14 cellular contexts compared by ENCODE assay signal in genomic region chr9:90942555-90942954, GRCh38.
DNase-seq lines count a peak whose midpoint lies in the region; ATAC-seq and TF ChIP-seq lines count a peak whose summit lies in the region.
"Had no signal": no experiment of that assay in that cellular context is flagged by ENCODE, and none has a peak within 500 bp of the region (broad histone marks: within the 10 kb centered on the region; RNA-seq: fewer than 3 reads in every experiment).

No MANE protein-coding gene starts in this region.

- H2BK12ac ChIP-seq in neuronal stem cell (ENCODE audit: low read length) = no peak overlapping the region

- H3K9me3 ChIP-seq in neuronal stem cell (replicated peaks in 1 of 2; ENCODE audit: control insufficient read depth in 2 of 2, insufficient read depth in 1 of 2, low read depth in 1 of 2, low read length in 2 of 2) (no peaks in the 10 kb centered on the region), ovary (no peaks in the 10 kb centered on the region)
- H3K9me3 ChIP-seq: pancreas had no signal

- H3K36me3 Mint-ChIP-seq in activated T-helper 2 cell treated with anti-CD3 and anti-CD28 coated beads, Interferon-gamma antibody, Interleukin-2, Interleukin-4, amounts not matched to agents 10 μg/mL and 5 μg/mL and 100 μg/mL, durations not matched to agents 14 hours and 24 hours and 36 hours (ENCODE audit: low read depth) = peaks cover 3% of the 10 kb centered on the region
- H3K36me3 Mint-ChIP-seq: CD8-positive, alpha-beta memory T cell had no signal

- DNase-seq in DMS153 (lab: John Stamatoyannopoulos, UW) (peak; percentile 23), DMS153 treated with DMSO at 0.1 percent for 48 hours (lab: John Stamatoyannopoulos, UW; ENCODE audit: unreplicated experiment) (no peak), neuronal stem cell (ENCODE audit: low spot score) (no peak), ovary (no peak), NCI-H2227 treated with DMSO at 0.1 percent for 48 hours (lab: John Stamatoyannopoulos, UW) (no peak)
- DNase-seq in activated T-helper 2 cell treated with anti-CD3 and anti-CD28 coated beads, Interferon-gamma antibody, Interleukin-2, Interleukin-4, amounts not matched to agents 10 μg/mL and 5 μg/mL and 100 μg/mL, durations not matched to agents 14 hours and 24 hours and 36 hours (ENCODE audit: low spot score) = no peak
- DNase-seq: CD8-positive, alpha-beta memory T cell; mesendoderm; pancreas; stimulated activated CD4-positive, alpha-beta T cell treated with anti-CD3 and anti-CD28 coated beads, Interleukin-12 subunit alpha, Interleukin-12 subunit beta, amount 100 ng/mL, for 4 hours; tibial artery had no signal

- no peak overlapping the region for H3K23ac ChIP-seq in neuronal stem cell (ENCODE audit: low read depth, low read length, poor library complexity)

- peaks cover 0 to 4% of the 10 kb centered on the region in 2 donors for H3K4me1 ChIP-seq in neuronal stem cell (ENCODE audit: control insufficient read depth in 2 of 2, insufficient read depth in 1 of 2, low read depth in 1 of 2, low read length in 2 of 2)
- H3K4me1 ChIP-seq in ovary (ENCODE audit: insufficient read depth) = no peaks in the 10 kb centered on the region
- H3K4me1 ChIP-seq: pancreas, tibial artery had no signal

- peaks cover 21% of the 10 kb centered on the region for H3K4me1 Mint-ChIP-seq in activated T-helper 2 cell treated with anti-CD3 and anti-CD28 coated beads, Interferon-gamma antibody, Interleukin-2, Interleukin-4, amounts not matched to agents 10 μg/mL and 5 μg/mL and 100 μg/mL, durations not matched to agents 14 hours and 24 hours and 36 hours (ENCODE audit: low read depth)
- H3K4me1 Mint-ChIP-seq: CD8-positive, alpha-beta memory T cell had no signal

- no peak overlapping the region for H2BK15ac ChIP-seq in neuronal stem cell (ENCODE audit: low read length)

- peak overlapping the region; percentile 33 for H3K27ac Mint-ChIP-seq in activated T-helper 2 cell treated with anti-CD3 and anti-CD28 coated beads, Interferon-gamma antibody, Interleukin-2, Interleukin-4, amounts not matched to agents 10 μg/mL and 5 μg/mL and 100 μg/mL, durations not matched to agents 14 hours and 24 hours and 36 hours
- H3K27ac Mint-ChIP-seq: CD8-positive, alpha-beta memory T cell had no signal

- no peak for TF ChIP-seq CTCF in ovary (IDR thresholded peaks at IDR 0.05)

- no peak for TF ChIP-seq EP300 in ovary (IDR thresholded peaks at IDR 0.05)

- H2BK5ac ChIP-seq in neuronal stem cell (ENCODE audit: low read length) = no peak overlapping the region

- no peak overlapping the region for H2AK5ac ChIP-seq in neuronal stem cell (ENCODE audit: low read depth, low read length)

- H4K8ac ChIP-seq in neuronal stem cell (ENCODE audit: low read depth, low read length) = no peak overlapping the region

- no peak overlapping the region for H3K4me3 Mint-ChIP-seq in activated T-helper 2 cell treated with anti-CD3 and anti-CD28 coated beads, Interferon-gamma antibody, Interleukin-2, Interleukin-4, amounts not matched to agents 10 μg/mL and 5 μg/mL and 100 μg/mL, durations not matched to agents 14 hours and 24 hours and 36 hours (ENCODE audit: low read depth)
- H3K4me3 Mint-ChIP-seq: CD8-positive, alpha-beta memory T cell had no signal

- H3K36me3 ChIP-seq in neuronal stem cell (replicated peaks in 1 of 2; ENCODE audit: control insufficient read depth in 2 of 2, insufficient read depth in 2 of 2, low read length in 2 of 2) = no peaks in the 10 kb centered on the region
- no peaks in the 10 kb centered on the region for H3K36me3 ChIP-seq in ovary
- H3K36me3 ChIP-seq: pancreas, tibial artery had no signal

- H3K4me3 ChIP-seq in neuronal stem cell (ENCODE audit: low read length in 2 of 2) (no peak overlapping the region), ovary (no peak overlapping the region)
- H3K4me3 ChIP-seq: pancreas, tibial artery had no signal

- peak overlapping the region; percentile 35 for H3K18ac ChIP-seq in neuronal stem cell (ENCODE audit: low read length)

- no peak overlapping the region for H3K4me2 ChIP-seq in neuronal stem cell (ENCODE audit: insufficient read depth, low read length, poor library complexity, severe bottlenecking)

- no peak overlapping the region for H2AFZ ChIP-seq in neuronal stem cell (ENCODE audit: low read length)

- no peak overlapping the region for H3K4ac ChIP-seq in neuronal stem cell (ENCODE audit: low read length)

- ATAC-seq in HG03520 (IDR thresholded peaks at IDR 0.05; ENCODE audit: unreplicated experiment) (peak; percentile 57), GM19395 (IDR thresholded peaks at IDR 0.05; ENCODE audit: unreplicated experiment) (no peak)

- no peaks in the 10 kb centered on the region for H3K79me1 ChIP-seq in neuronal stem cell (ENCODE audit: low read depth, low read length)

- H3K9ac ChIP-seq in neuronal stem cell (ENCODE audit: low read depth, low read length, poor library complexity) = no peak overlapping the region

- no peak for TF ChIP-seq POLR2A in ovary (IDR thresholded peaks at IDR 0.05)

- intact Hi-C loops in activated T-helper 2 cell treated with anti-CD3 and anti-CD28 coated beads, Interferon-gamma antibody, Interleukin-2, Interleukin-4, amounts not matched to agents 10 μg/mL and 5 μg/mL and 100 μg/mL, durations not matched to agents 14 hours and 24 hours and 36 hours (cut with micrococcal nuclease) = no loop called here
- intact Hi-C loops in ovary (cut with DNase I) = no loop called here

- H3K27ac ChIP-seq in neuronal stem cell (replicated peaks; ENCODE audit: low read length) (no peak overlapping the region), ovary (no peak overlapping the region)
- H3K27ac ChIP-seq: 22Rv1, pancreas, tibial artery had no signal

- H3K9me3 Mint-ChIP-seq in activated T-helper 2 cell treated with anti-CD3 and anti-CD28 coated beads, Interferon-gamma antibody, Interleukin-2, Interleukin-4, amounts not matched to agents 10 μg/mL and 5 μg/mL and 100 μg/mL, durations not matched to agents 14 hours and 24 hours and 36 hours = no peaks in the 10 kb centered on the region
- H3K9me3 Mint-ChIP-seq: CD8-positive, alpha-beta memory T cell had no signal

- H4K91ac ChIP-seq in neuronal stem cell (ENCODE audit: low read depth, low read length, poor library complexity) = no peak overlapping the region

- no peaks in the 10 kb centered on the region for H3K27me3 ChIP-seq in neuronal stem cell (ENCODE audit: control insufficient read depth in 3 of 3, insufficient read depth in 3 of 3, low read depth in 1 of 3, low read length in 3 of 3)
- H3K27me3 ChIP-seq in ovary = no peaks in the 10 kb centered on the region
- H3K27me3 ChIP-seq: pancreas, tibial artery had no signal

- no peak overlapping the region for H3K14ac ChIP-seq in neuronal stem cell (ENCODE audit: low read length)

- peaks cover 5% of the 10 kb centered on the region for H3K27me3 Mint-ChIP-seq in activated T-helper 2 cell treated with anti-CD3 and anti-CD28 coated beads, Interferon-gamma antibody, Interleukin-2, Interleukin-4, amounts not matched to agents 10 μg/mL and 5 μg/mL and 100 μg/mL, durations not matched to agents 14 hours and 24 hours and 36 hours (ENCODE audit: low read depth)

- no CpG with 5 or more reads among the region's 7 CpGs for WGBS in neuronal stem cell (ENCODE audit: extremely low coverage in 2 of 2, insufficient read length in 2 of 2, insufficient replicate concordance in 1 of 2), 2 donors
- WGBS in ovary, 3 donors = 68 to 78% (median 69%) methylated on average over 7 of the region's 7 CpGs

- H2BK120ac ChIP-seq in neuronal stem cell (ENCODE audit: low read depth, low read length) = no peak overlapping the region
